20 cellular contexts compared by ENCODE assay signal in the genomic region with DNA sequence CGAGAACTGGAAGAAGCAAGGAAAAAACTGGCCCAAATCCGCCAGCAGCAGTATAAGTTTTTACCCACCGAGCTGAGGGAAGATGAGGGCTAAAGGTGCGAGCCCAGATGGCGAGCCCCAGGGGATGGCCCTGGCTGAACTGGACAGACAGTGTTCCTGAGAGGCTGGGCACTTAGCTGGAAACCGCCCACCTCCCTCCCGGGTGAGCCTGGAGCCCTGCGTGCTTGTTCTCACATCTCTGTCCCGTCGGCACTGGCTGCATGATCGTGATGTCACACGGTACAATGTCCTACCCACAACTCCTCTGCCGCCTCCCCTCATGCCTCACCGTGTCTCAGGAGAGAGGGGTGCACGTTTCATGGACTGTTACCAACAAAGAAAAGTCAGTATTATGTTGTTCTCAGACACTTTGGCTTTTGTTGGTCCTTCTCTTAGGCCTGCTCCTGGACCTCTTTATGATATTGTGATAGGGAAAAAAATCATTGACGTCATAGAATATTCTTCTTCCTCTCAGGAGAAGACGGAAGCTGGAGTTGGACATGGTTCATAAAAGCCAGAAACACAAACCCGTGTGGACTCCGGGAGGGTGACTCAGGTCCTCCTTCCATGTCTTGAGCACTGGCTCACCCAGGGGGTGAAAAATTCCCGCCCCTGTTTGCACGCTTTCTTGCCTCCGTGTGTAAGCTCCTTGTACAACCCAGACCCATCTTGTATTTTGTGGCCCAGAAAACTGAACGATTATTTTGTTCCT.
DNase-seq lines count a peak whose midpoint lies in the region; ATAC-seq, FAIRE-seq and TF ChIP-seq lines count a peak whose summit lies in the region.
"Had no signal": no experiment of that assay in that cellular context is flagged by ENCODE, and none has a peak within 500 bp of the region (broad histone marks: within the 10 kb centered on the region; RNA-seq: fewer than 3 reads in every experiment).

No MANE protein-coding gene starts in this region.

- H2BK15ac ChIP-seq in neuronal stem cell (ENCODE audit: low read length), result no peak overlapping the region

- no peak overlapping the region for H3K9ac ChIP-seq in neuronal stem cell (ENCODE audit: low read depth, low read length, poor library complexity)
- H3K9ac ChIP-seq: KMS-11 had no signal

- H3K4me3 ChIP-seq in left ventricle myocardium inferior, result no peak overlapping the region
- no peak overlapping the region for H3K4me3 ChIP-seq in neuronal stem cell (ENCODE audit: low read length in 2 of 2)
- H3K4me3 ChIP-seq: A549 had no signal

- H3K9me3 ChIP-seq in left ventricle myocardium inferior (replicated peaks) (no peaks in the 10 kb centered on the region), neuronal stem cell (replicated peaks in 1 of 2; ENCODE audit: control insufficient read depth in 2 of 2, insufficient read depth in 1 of 2, low read depth in 1 of 2, low read length in 2 of 2) (peaks cover 4% of the 10 kb centered on the region in 2 donors)
- H3K9me3 ChIP-seq: A549 had no signal

- peak overlapping the region; percentile 6 for H2BK120ac ChIP-seq in neuronal stem cell (ENCODE audit: low read depth, low read length)

- H3K9me3 Mint-ChIP-seq in activated CD8-positive, alpha-beta memory T cell treated with anti-CD3 and anti-CD28 coated beads, Interleukin-2, amount 10 ng/mL, durations not matched to agents 7 days and 5 days (ENCODE audit: low read depth), result no peaks in the 10 kb centered on the region

- H3K27me3 ChIP-seq in left ventricle myocardium inferior (ENCODE audit: low read depth) (no peaks in the 10 kb centered on the region), neuronal stem cell (ENCODE audit: control insufficient read depth in 3 of 3, insufficient read depth in 3 of 3, low read depth in 1 of 3, low read length in 3 of 3) (no peaks in the 10 kb centered on the region)

- TF ChIP-seq CTCF in left ventricle myocardium inferior (IDR thresholded peaks at IDR 0.05; ENCODE audit: borderline replicate concordance), result no peak

- no peak overlapping the region for H2BK12ac ChIP-seq in neuronal stem cell (ENCODE audit: low read length)

- no peaks in the 10 kb centered on the region for H3K36me3 Mint-ChIP-seq in activated CD8-positive, alpha-beta memory T cell treated with anti-CD3 and anti-CD28 coated beads, Interleukin-2, amount 10 ng/mL, durations not matched to agents 7 days and 5 days
- H3K36me3 Mint-ChIP-seq: CD14-positive monocyte had no signal

- H3K4me1 ChIP-seq in left ventricle myocardium inferior (peaks cover 46% of the 10 kb centered on the region), neuronal stem cell (ENCODE audit: control insufficient read depth in 2 of 2, insufficient read depth in 1 of 2, low read depth in 1 of 2, low read length in 2 of 2) (peaks cover 6 to 12% of the 10 kb centered on the region in 2 donors)

- intact Hi-C loops in left cardiac atrium (cut with DNase I) (loop anchor here in 1 of 2 donors (5.0 to 10.0 kb wide), 2 partner anchors 54 to 58 kb away; no protein-coding TSS in a partner anchor), Right ventricle myocardium superior (cut with DNase I) (loop anchor here (10.0 kb wide), 1 partner anchor 114 kb away; no protein-coding TSS in a partner anchor), left ventricle myocardium inferior (cut with micrococcal nuclease) (loop anchor here (10.0 kb wide), 1 partner anchor 204 kb away; a partner anchor contains a TSS)

- no peak overlapping the region for H3K27ac Mint-ChIP-seq in activated CD8-positive, alpha-beta memory T cell treated with anti-CD3 and anti-CD28 coated beads, Interleukin-2, amount 10 ng/mL, durations not matched to agents 7 days and 5 days

- no peak overlapping the region for H4K8ac ChIP-seq in neuronal stem cell (ENCODE audit: low read depth, low read length)

- peak overlapping the region; percentile 83 for H3K27ac ChIP-seq in left ventricle myocardium inferior (replicated peaks)
- H3K27ac ChIP-seq in neuronal stem cell (replicated peaks; ENCODE audit: low read length), result no peak overlapping the region
- H3K27ac ChIP-seq: KMS-11 had no signal

- H3K23ac ChIP-seq in neuronal stem cell (ENCODE audit: low read depth, low read length, poor library complexity), result no peak overlapping the region

- H3K14ac ChIP-seq in neuronal stem cell (ENCODE audit: low read length), result peak overlapping the region; percentile 51

- WGBS in neuronal stem cell (ENCODE audit: extremely low coverage in 2 of 2, insufficient read length in 2 of 2, insufficient replicate concordance in 1 of 2), 2 donors, result no CpG with 5 or more reads among the region's 23 CpGs

- no peak overlapping the region for H4K91ac ChIP-seq in neuronal stem cell (ENCODE audit: low read depth, low read length, poor library complexity)

- no peaks in the 10 kb centered on the region for H3K4me1 Mint-ChIP-seq in activated CD8-positive, alpha-beta memory T cell treated with anti-CD3 and anti-CD28 coated beads, Interleukin-2, amount 10 ng/mL, durations not matched to agents 7 days and 5 days

- no peak overlapping the region for H3K4me3 Mint-ChIP-seq in activated CD8-positive, alpha-beta memory T cell treated with anti-CD3 and anti-CD28 coated beads, Interleukin-2, amount 10 ng/mL, durations not matched to agents 7 days and 5 days
- H3K4me3 Mint-ChIP-seq: CD14-positive monocyte had no signal

- H3K4ac ChIP-seq in neuronal stem cell (ENCODE audit: low read length), result no peak overlapping the region

- H3K4me2 ChIP-seq in neuronal stem cell (ENCODE audit: insufficient read depth, low read length, poor library complexity, severe bottlenecking), result no peak overlapping the region
- H3K4me2 ChIP-seq: KMS-11 had no signal

- CTCF ChIA-PET in activated CD8-positive, alpha-beta memory T cell treated with anti-CD3 and anti-CD28 coated beads, Interleukin-2, amount 10 ng/mL, durations not matched to agents 7 days and 5 days (lab: Charles Lee), result no interaction called here

- peak; percentile 58 for DNase-seq in left cardiac atrium
- no peak for DNase-seq in Right ventricle myocardium superior
- no peak for DNase-seq in left ventricle myocardium inferior
- no peak for DNase-seq in neuronal stem cell (ENCODE audit: low spot score)
- no peak for DNase-seq in CD1c-positive myeloid dendritic cell (ENCODE audit: extremely low spot score)
- no peak for DNase-seq in activated CD8-positive, alpha-beta memory T cell treated with anti-CD3 and anti-CD28 coated beads, Interleukin-2, amount 10 ng/mL, durations not matched to agents 7 days and 5 days
- DNase-seq in HTR-8/SVneo (ENCODE audit: insufficient read length, low spot score), result no peak
- DNase-seq: Calu3, DND-41, GF-D8, NCI-H1092 treated with DMSO at 0.1 percent for 48 hours, NCI-H1694, NCI-H2107, NCI-H226, NCI-H526, RPMI8226 had no signal

- no peak for FAIRE-seq in HTR-8/SVneo (lab: Jason Lieb, UNC)

- H3K36me3 ChIP-seq in left ventricle myocardium inferior, result peaks cover 49% of the 10 kb centered on the region
- H3K36me3 ChIP-seq in neuronal stem cell (replicated peaks in 1 of 2; ENCODE audit: control insufficient read depth in 2 of 2, insufficient read depth in 2 of 2, low read length in 2 of 2), result peaks cover 8 to 23% of the 10 kb centered on the region in 2 donors

- H2AK5ac ChIP-seq in neuronal stem cell (ENCODE audit: low read depth, low read length), result no peak overlapping the region

- H3K79me1 ChIP-seq in neuronal stem cell (ENCODE audit: low read depth, low read length), result no peaks in the 10 kb centered on the region

- H2AFZ ChIP-seq in neuronal stem cell (ENCODE audit: low read length), result no peak overlapping the region

- H3K18ac ChIP-seq in neuronal stem cell (ENCODE audit: low read length), result peak overlapping the region; percentile 67

- H3K27me3 Mint-ChIP-seq in activated CD8-positive, alpha-beta memory T cell treated with anti-CD3 and anti-CD28 coated beads, Interleukin-2, amount 10 ng/mL, durations not matched to agents 7 days and 5 days, result peaks cover 2% of the 10 kb centered on the region

- H2BK5ac ChIP-seq in neuronal stem cell (ENCODE audit: low read length), result no peak overlapping the region

- ATAC-seq in left cardiac atrium (peak; percentile 39 to 67), Right ventricle myocardium superior (ENCODE audit: poor library complexity) (no peak)
- ATAC-seq in activated CD8-positive, alpha-beta memory T cell treated with anti-CD3 and anti-CD28 coated beads, Interleukin-2, amount 10 ng/mL, durations not matched to agents 7 days and 5 days, result no peak
- ATAC-seq: A549, HCT116 had no signal

Comparison
In these comparisons a context has a peak if more than half of its experiments do, and no peak if none do; other contexts are left out.
1. ATAC-seq: peak in left cardiac atrium (2 of 2); none in Right ventricle myocardium superior (single experiment) and activated CD8-positive, alpha-beta memory T cell treated with anti-CD3 and anti-CD28 coated beads, Interleukin-2, amount 10 ng/mL, durations not matched to agents 7 days and 5 days (single experiment).